In genomic region chr4:2786794-2787229, GRCh38 we compare ENCODE assay signal across 9 cellular contexts. TPM values are rescaled to one million over a fixed set of nuclear protein-coding genes. Genes with fewer than 3 reads are reported as not detected.
DNase-seq lines count a peak whose midpoint lies in the region; ATAC-seq, FAIRE-seq and TF ChIP-seq lines count a peak whose summit lies in the region.
"Had no signal": no experiment of that assay in that cellular context is flagged by ENCODE, and none has a peak within 500 bp of the region (broad histone marks: within the 10 kb centered on the region; RNA-seq: fewer than 3 reads in every experiment).

No MANE protein-coding gene starts in this region.

- no peaks in the 10 kb centered on the region for H3K36me3 ChIP-seq in K562 (ENCODE audit: control insufficient read depth, insufficient read depth, low read length)

- peaks cover 2 to 6% of the 10 kb centered on the region in 2 donors for H3K36me3 Mint-ChIP-seq in stimulated activated naive B cell treated with anti-CD40 and anti-IgM and Interleukin-4, amounts not matched to agents 10 μg/mL and 1 μg/mL and 100 μg/mL, for 72 hours

- BruUV-seq in K562 (replicated peaks; lab: Mats Ljungman, UMichigan), result no TSS peak

- H3K4me1 ChIP-seq in K562 (replicated peaks in 1 of 2; ENCODE audit: control insufficient read depth in 2 of 2, insufficient read depth in 2 of 2, low read length in 2 of 2), result peaks cover 0 to 49% of the 10 kb centered on the region in 2 experiments; a peak in 4 of 5 replicates

- no peaks in the 10 kb centered on the region; the same call in 1 of the 2 replicates for H3K9me3 ChIP-seq in K562 (replicated peaks; ENCODE audit: control insufficient read depth, insufficient read depth, low read depth, low read length)

- peak; percentile 79 for DNase-seq in activated CD8-positive, alpha-beta memory T cell treated with anti-CD3 and anti-CD28 coated beads for 24 hours
- DNase-seq in activated CD8-positive, alpha-beta memory T cell treated with anti-CD3 and anti-CD28 coated beads, Interleukin-2, amount 50 U/mL, for 4 hours, result no peak
- DNase-seq in K562 (ENCODE audit: extremely low read depth in 1 of 4, low spot score in 3 of 4) (no peak), AG08396 (ENCODE audit: low spot score) (no peak)
- DNase-seq in stimulated activated naive B cell treated with anti-CD40 and anti-IgM and Interleukin-4, amounts not matched to agents 10 μg/mL and 1 μg/mL and 100 μg/mL, for 72 hours, result no peak
- DNase-seq in stimulated activated CD8-positive, alpha-beta memory T cell treated with anti-CD3 and anti-CD28 coated beads, Interleukin-4, amount 100 ng/mL, for 48 hours, result no peak

- H3K9me1 ChIP-seq in K562 (ENCODE audit: control insufficient read depth, insufficient read depth, low read length), result no peaks in the 10 kb centered on the region

- peak overlapping the region; percentile 99 for H3K27ac Mint-ChIP-seq in stimulated activated naive B cell treated with anti-CD40 and anti-IgM and Interleukin-4, amounts not matched to agents 10 μg/mL and 1 μg/mL and 100 μg/mL, for 72 hours

- POLR2A ChIA-PET in K562 (lab: Yijun Ruan, JAX), result no interaction called here

- H3K27me3 ChIP-seq in K562 (ENCODE audit: control insufficient read depth in 2 of 2, insufficient read depth in 2 of 2, low read length in 2 of 2), result peaks cover 0 to 6% of the 10 kb centered on the region in 2 experiments; a peak in 2 of 5 replicates

- peak overlapping the region; percentile 51; the same call in 1 of the 2 replicates for H2AFZ ChIP-seq in K562 (ENCODE audit: low read depth, low read length)

- CTCF ChIA-PET in K562 (lab: Yijun Ruan, JAX; ENCODE audit: low intra/inter-chr PET ratio), result no interaction called here

- 81% methylated on average over 8 of the region's 9 CpGs for WGBS in K562 (ENCODE audit: insufficient coverage, low coverage, missing lambda C conversion rate)

- H3K4me2 ChIP-seq in K562 (ENCODE audit: insufficient read depth, low read length), result no peak overlapping the region

- no peak for FAIRE-seq in K562 (lab: Jason Lieb, UNC)
- FAIRE-seq: keratinocyte had no signal

- no peak for TF ChIP-seq CTCF in K562 (IDR thresholded peaks at IDR 0.05 in 2 of 3, conservative IDR thresholded peaks at IDR 0.05 in 1 of 3; ENCODE audit: insufficient read depth in 2 of 3, low read depth in 1 of 3, low read length in 3 of 3)

- in situ Hi-C loops in K562 (cut with MboI), result no loop called here

- no peaks in the 10 kb centered on the region for H3K79me2 ChIP-seq in K562 (ENCODE audit: control insufficient read depth, insufficient read depth, low read length)

- TF ChIP-seq RAD21 in K562 (CRISPR knock-in tag; conservative IDR thresholded peaks at IDR 0.05 in 1 of 2, IDR thresholded peaks at IDR 0.05 in 1 of 2), result no peak

- no peaks in the 10 kb centered on the region; the same call in 1 of the 2 replicates for H4K20me1 ChIP-seq in K562 (replicated peaks; ENCODE audit: control insufficient read depth, insufficient read depth, low read length)

- peak overlapping the region; percentile 65 to 70 for H3K4me3 Mint-ChIP-seq in stimulated activated naive B cell treated with anti-CD40 and anti-IgM and Interleukin-4, amounts not matched to agents 10 μg/mL and 1 μg/mL and 100 μg/mL, for 72 hours

- H3K9ac ChIP-seq in K562 (ENCODE audit: insufficient read depth in 1 of 2, low read depth in 2 of 2, low read length in 2 of 2), result peak overlapping the region in 1 of 2 experiments; percentile 60; a peak in 2 of 4 replicates

- peaks cover 7 to 10% of the 10 kb centered on the region in 2 donors for H3K9me3 Mint-ChIP-seq in stimulated activated naive B cell treated with anti-CD40 and anti-IgM and Interleukin-4, amounts not matched to agents 10 μg/mL and 1 μg/mL and 100 μg/mL, for 72 hours

- no peak for TF ChIP-seq EP300 in K562 (IDR thresholded peaks at IDR 0.05; ENCODE audit: low read length)

- intact Hi-C loops in K562 (cut with micrococcal nuclease), result no loop called here

- peaks cover 53 to 75% of the 10 kb centered on the region in 2 donors for H3K4me1 Mint-ChIP-seq in stimulated activated naive B cell treated with anti-CD40 and anti-IgM and Interleukin-4, amounts not matched to agents 10 μg/mL and 1 μg/mL and 100 μg/mL, for 72 hours

- ATAC-seq in HG03460 (IDR thresholded peaks at IDR 0.05; ENCODE audit: unreplicated experiment) (peak; percentile 6), K562 (no peak), GM18511 (IDR thresholded peaks at IDR 0.05; ENCODE audit: unreplicated experiment) (no peak)
- ATAC-seq in stimulated activated naive B cell treated with anti-CD40 and anti-IgM and Interleukin-4, amounts not matched to agents 10 μg/mL and 1 μg/mL and 100 μg/mL, for 72 hours (replicated peaks), result no peak

- TF ChIP-seq POLR2A in K562 (conservative IDR thresholded peaks at IDR 0.05), result no peak

- no peaks in the 10 kb centered on the region for H3K27me3 Mint-ChIP-seq in stimulated activated naive B cell treated with anti-CD40 and anti-IgM and Interleukin-4, amounts not matched to agents 10 μg/mL and 1 μg/mL and 100 μg/mL, for 72 hours

- no peak overlapping the region for H3K4me3 ChIP-seq in K562

- H3K27ac ChIP-seq in K562 (ENCODE audit: extremely low read depth, low read depth, low read length), result no peak overlapping the region

TF ChIP-seq in K562, 482 proteins besides CTCF, POLR2A, EP300 and RAD21 (continues in another document):
- no peak for TF ChIP-seq CHD1 (IDR thresholded peaks at IDR 0.05; ENCODE audit: low read length)

RNA-seq across cellular contexts. Expression of gene SH3BP2, which starts 6.1 kb away (rescaled TPM):
- total RNA-seq in K562 (2011; cell fraction: chromatin; rRNA removed; ENCODE audit: low replicate concordance), result 49.1 and 137 TPM in 2 replicates
- 57.9 and 62.0 TPM in 2 replicates for total RNA-seq in K562 (2011; cell fraction: nucleolus; rRNA removed)
- 59.4 and 93.7 TPM in 2 replicates for total RNA-seq in K562 (2011; cell fraction: nucleoplasm; rRNA removed)
- total RNA-seq in K562 (2014; rRNA removed) (9.7 and 15.9 TPM in 2 replicates), K562 (2014; rRNA removed; fragmentation: Illumina TruSeq; extraction: Trizol) (3.7 and 3.9 TPM in 2 replicates), K562 (2015; rRNA removed; fragmentation: Illumina TruSeq; extraction: Trizol) (3.5 and 5.6 TPM in 2 replicates), K562 (2021) (10.8 and 16.0 TPM in 2 replicates)
- polyA plus RNA-seq in K562 (2011; rRNA removed) (9.6 and 13.9 TPM in 2 replicates), K562 (2014; fragmentation: Illumina TruSeq; extraction: Trizol) (5.1 and 10.9 TPM in 2 replicates), K562 (2014; fragmentation: Nextera tagmentation; extraction: Ambion mirVana) (under 1 TPM; 0.34 to 0.72 TPM), K562 (2014; rRNA removed) (14.2 and 17.6 TPM in 2 replicates)
- polyA plus RNA-seq in K562 (2011; cell fraction: cytosol; rRNA removed), result 10.6 and 10.7 TPM in 2 replicates
- polyA plus RNA-seq in K562 (2011; cell fraction: nucleus; rRNA removed), result 88.6 and 117 TPM in 2 replicates
- 4.4 and 18.7 TPM in 2 replicates for polyA plus RNA-seq in K562 (2012)
- 18.0 and 41.6 TPM in 2 replicates for polyA minus RNA-seq in K562 (2011; rRNA and poly(A)+ RNA removed)
- polyA minus RNA-seq in K562 (2011; cell fraction: cytosol; rRNA and poly(A)+ RNA removed), result 5.7 and 10.8 TPM in 2 replicates
- 26.8 and 33.3 TPM in 2 replicates for polyA minus RNA-seq in K562 (2011; cell fraction: nucleus; rRNA and poly(A)+ RNA removed)

RNA-seq across cellular contexts. Expression of gene TNIP2, which starts 30.7 kb away (rescaled TPM):
- total RNA-seq in K562 (2011; cell fraction: chromatin; rRNA removed; ENCODE audit: low replicate concordance), result 24.5 and 78.1 TPM in 2 replicates
- total RNA-seq in K562 (2011; cell fraction: nucleolus; rRNA removed), result 49.7 and 54.7 TPM in 2 replicates
- 30.4 and 33.4 TPM in 2 replicates for total RNA-seq in K562 (2011; cell fraction: nucleoplasm; rRNA removed)
- total RNA-seq in K562 (2014; rRNA removed) (42.6 and 46.7 TPM in 2 replicates), K562 (2014; rRNA removed; fragmentation: Illumina TruSeq; extraction: Trizol) (11.6 and 13.1 TPM in 2 replicates), K562 (2015; rRNA removed; fragmentation: Illumina TruSeq; extraction: Trizol) (19.5 and 21.9 TPM in 2 replicates), K562 (2021) (32.2 and 35.8 TPM in 2 replicates)
- polyA plus RNA-seq in K562 (2011; rRNA removed) (17.5 and 21.8 TPM in 2 replicates), K562 (2014; fragmentation: Illumina TruSeq; extraction: Trizol) (12.1 and 18.3 TPM in 2 replicates), K562 (2014; fragmentation: Nextera tagmentation; extraction: Ambion mirVana) (1 to 10 TPM in 1 of 2 experiments, under 1 TPM in 1; 0.61 to 1.1 TPM), K562 (2014; rRNA removed) (38.1 and 38.2 TPM in 2 replicates)
- polyA plus RNA-seq in K562 (2011; cell fraction: cytosol; rRNA removed), result 16.5 and 28.2 TPM in 2 replicates
- 49.0 and 90.0 TPM in 2 replicates for polyA plus RNA-seq in K562 (2011; cell fraction: nucleus; rRNA removed)
- polyA plus RNA-seq in K562 (2012), result 30.8 and 32.9 TPM in 2 replicates
- polyA minus RNA-seq in K562 (2011; rRNA and poly(A)+ RNA removed), result 10.0 and 16.8 TPM in 2 replicates
- polyA minus RNA-seq in K562 (2011; cell fraction: cytosol; rRNA and poly(A)+ RNA removed), result 13.7 and 14.7 TPM in 2 replicates
- polyA minus RNA-seq in K562 (2011; cell fraction: nucleus; rRNA and poly(A)+ RNA removed), result 16.4 and 17.5 TPM in 2 replicates

RNA-seq across cellular contexts. Expression of gene ADD1, which starts 56.8 kb away (rescaled TPM):
- 289 and 338 TPM in 2 replicates for total RNA-seq in K562 (2011; cell fraction: chromatin; rRNA removed; ENCODE audit: low replicate concordance)
- 122 and 133 TPM in 2 replicates for total RNA-seq in K562 (2011; cell fraction: nucleolus; rRNA removed)
- 186 and 236 TPM in 2 replicates for total RNA-seq in K562 (2011; cell fraction: nucleoplasm; rRNA removed)
- 104 and 140 TPM in 2 replicates for total RNA-seq in K562 (2014; rRNA removed)
- total RNA-seq in K562 (2014; rRNA removed; fragmentation: Illumina TruSeq; extraction: Trizol), result 67.1 and 80.8 TPM in 2 replicates
- 74.0 and 76.9 TPM in 2 replicates for total RNA-seq in K562 (2015; rRNA removed; fragmentation: Illumina TruSeq; extraction: Trizol)
- 145 and 153 TPM in 2 replicates for total RNA-seq in K562 (2021)
- polyA plus RNA-seq in K562 (2011; rRNA removed), result 72.4 and 77.0 TPM in 2 replicates
- 85.9 and 111 TPM in 2 replicates for polyA plus RNA-seq in K562 (2011; cell fraction: cytosol; rRNA removed)
- 164 and 189 TPM in 2 replicates for polyA plus RNA-seq in K562 (2011; cell fraction: nucleus; rRNA removed)
- 141 and 159 TPM in 2 replicates for polyA plus RNA-seq in K562 (2012)
- polyA plus RNA-seq in K562 (2014; fragmentation: Illumina TruSeq; extraction: Trizol), result 99.7 and 110 TPM in 2 replicates
- polyA plus RNA-seq in K562 (2014; fragmentation: Nextera tagmentation; extraction: Ambion mirVana), result 10 to 100 TPM; 17.5 to 20.7 TPM
- 87.7 and 121 TPM in 2 replicates for polyA plus RNA-seq in K562 (2014; rRNA removed)
- polyA minus RNA-seq in K562 (2011; rRNA and poly(A)+ RNA removed), result 65.9 and 67.4 TPM in 2 replicates
- 46.7 and 62.1 TPM in 2 replicates for polyA minus RNA-seq in K562 (2011; cell fraction: cytosol; rRNA and poly(A)+ RNA removed)
- polyA minus RNA-seq in K562 (2011; cell fraction: nucleus; rRNA and poly(A)+ RNA removed), result 57.5 and 58.6 TPM in 2 replicates
